15 cellular contexts compared by ENCODE assay signal in the genomic region with DNA sequence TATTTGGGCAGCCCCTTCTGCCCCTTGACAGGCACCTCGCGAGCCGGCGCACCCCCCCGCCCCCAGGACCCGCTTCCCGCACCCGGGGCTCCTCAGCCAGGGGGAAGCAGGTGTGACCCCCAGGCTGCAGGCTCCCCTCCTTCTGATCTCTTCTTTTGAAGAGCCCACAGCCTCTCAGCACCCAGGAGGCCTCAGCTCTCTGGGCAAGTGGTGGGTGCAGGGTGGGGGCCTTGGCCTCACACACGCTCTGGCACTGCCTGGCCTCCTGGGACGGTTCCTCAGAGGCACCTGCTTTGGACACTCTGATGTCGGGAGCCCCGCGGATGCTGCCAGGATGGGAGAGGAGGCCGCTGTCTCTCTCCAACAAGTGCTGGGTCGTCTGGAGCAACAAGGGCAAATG. TPM values are rescaled to one million over a fixed set of nuclear protein-coding genes. Genes with fewer than 3 reads are reported as not detected.
"Had no signal": no experiment of that assay in that cellular context is flagged by ENCODE, and none has a peak within 500 bp of the region (broad histone marks: within the 10 kb centered on the region; RNA-seq: fewer than 3 reads in every experiment).

No MANE protein-coding gene starts in this region.

- H3K9me3 Mint-ChIP-seq: activated CD4-positive, alpha-beta memory T cell treated with anti-CD3 and anti-CD28 coated beads for 36 hours; activated naive CD8-positive, alpha-beta T cell treated with anti-CD3 and anti-CD28 coated beads, Interleukin-2, amount 10 ng/mL, durations not matched to agents 7 days and 5 days; neural crest cell had no signal

- ATAC-seq: foreskin keratinocyte; left lobe of liver; stimulated activated naive B cell treated with anti-CD40 and anti-IgM and Interleukin-4, amounts not matched to agents 10 μg/mL and 1 μg/mL and 100 μg/mL, for 72 hours had no signal

- H3K27ac Mint-ChIP-seq: activated CD4-positive, alpha-beta memory T cell treated with anti-CD3 and anti-CD28 coated beads for 36 hours; activated naive CD8-positive, alpha-beta T cell treated with anti-CD3 and anti-CD28 coated beads, Interleukin-2, amount 10 ng/mL, durations not matched to agents 7 days and 5 days; stimulated activated naive B cell treated with anti-CD40 and anti-IgM and Interleukin-4, amounts not matched to agents 10 μg/mL and 1 μg/mL and 100 μg/mL, for 72 hours had no signal

- H3K4me3 Mint-ChIP-seq: activated CD4-positive, alpha-beta memory T cell treated with anti-CD3 and anti-CD28 coated beads for 36 hours; activated naive CD8-positive, alpha-beta T cell treated with anti-CD3 and anti-CD28 coated beads, Interleukin-2, amount 10 ng/mL, durations not matched to agents 7 days and 5 days; neural crest cell; stimulated activated naive B cell treated with anti-CD40 and anti-IgM and Interleukin-4, amounts not matched to agents 10 μg/mL and 1 μg/mL and 100 μg/mL, for 72 hours had no signal

- H3K4me3 ChIP-seq: ovary had no signal

- H3K9me3 ChIP-seq: ovary had no signal

- DNase-seq: activated CD4-positive, alpha-beta memory T cell treated with anti-CD3 and anti-CD28 coated beads for 36 hours; activated gamma-delta T cell treated with Interleukin-2 at 50 U/mL for 16 hours; activated naive CD8-positive, alpha-beta T cell treated with anti-CD3 and anti-CD28 coated beads, Interleukin-2, amount 10 ng/mL, durations not matched to agents 7 days and 5 days; activated T-cell treated with anti-CD3 and anti-CD28 coated beads, Interleukin-2, amount 50 U/mL, for 48 hours; foreskin keratinocyte; mesendoderm; retina; stimulated activated CD4-positive, alpha-beta T cell treated with anti-CD3 and anti-CD28 coated beads, Interleukin-1b, Interleukin-23, amount 100 ng/mL, for 48 hours; stimulated activated naive B cell treated with anti-CD40 and anti-IgM and Interleukin-4, amounts not matched to agents 10 μg/mL and 1 μg/mL and 100 μg/mL, for 72 hours; substantia nigra; SW 1271; T-helper 9 cell had no signal

- H3K36me3 ChIP-seq: ovary had no signal

- H3K27ac ChIP-seq: foreskin keratinocyte, ovary had no signal

- H3K4me1 Mint-ChIP-seq: neural crest cell had no signal

- H3K27me3 ChIP-seq: ovary had no signal

- H3K27me3 Mint-ChIP-seq: activated CD4-positive, alpha-beta memory T cell treated with anti-CD3 and anti-CD28 coated beads for 36 hours; activated naive CD8-positive, alpha-beta T cell treated with anti-CD3 and anti-CD28 coated beads, Interleukin-2, amount 10 ng/mL, durations not matched to agents 7 days and 5 days; stimulated activated naive B cell treated with anti-CD40 and anti-IgM and Interleukin-4, amounts not matched to agents 10 μg/mL and 1 μg/mL and 100 μg/mL, for 72 hours had no signal

RNA-seq across cellular contexts. Expression of a gene that starts 1.5 kb away (rescaled TPM):
- total RNA-seq: foreskin keratinocyte had no signal
